In the genomic region with DNA sequence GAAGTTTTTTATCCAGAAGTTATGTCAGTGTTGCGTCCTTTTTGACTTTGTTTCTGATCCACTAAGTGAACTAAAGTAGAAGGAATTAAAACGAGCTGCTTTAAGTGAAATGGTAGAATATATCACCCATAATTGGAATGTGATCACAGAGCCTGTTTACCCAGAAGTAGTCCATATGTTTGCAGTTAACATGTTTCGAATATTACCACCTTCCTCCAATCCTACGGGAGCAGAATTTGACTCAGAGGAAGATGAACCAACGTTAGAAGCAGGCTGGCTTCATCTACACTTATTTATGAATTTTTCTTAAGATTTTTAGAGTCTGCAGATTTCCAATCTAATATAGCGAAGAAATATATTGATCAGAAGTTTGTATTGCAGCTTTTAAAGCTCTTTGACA, we compare ENCODE assay signal across 17 cellular contexts. TPM values are rescaled to one million over a fixed set of nuclear protein-coding genes. Genes with fewer than 3 reads are reported as not detected.
A peak's percentile ranks its signal among the peaks of the same experiment; 100 is the strongest.
DNase-seq lines count a peak whose midpoint lies in the region; ATAC-seq and TF ChIP-seq lines count a peak whose summit lies in the region.
"Had no signal": no experiment of that assay in that cellular context is flagged by ENCODE, and none has a peak within 500 bp of the region (broad histone marks: within the 10 kb centered on the region; RNA-seq: fewer than 3 reads in every experiment).

No MANE protein-coding gene starts in this region.

- ATAC-seq in activated B cell treated with CpG ODN at 0.5 μM for 24 hours (ENCODE audit: low read depth) (no peak), upper lobe of right lung (no peak)
- ATAC-seq: heart left ventricle had no signal

- DNase-seq in activated naive CD4-positive, alpha-beta T cell treated with Interleukin-2 at 50 U/mL for 16 hours = no peak
- no peak for DNase-seq in activated B cell treated with CpG ODN at 0.5 μM for 24 hours
- no peak for DNase-seq in upper lobe of right lung
- DNase-seq in AG08396 (ENCODE audit: low spot score) = no peak
- no peak for DNase-seq in cortex of kidney (lab: John Stamatoyannopoulos, UW)
- no peak for DNase-seq in NCI-H345 treated with DMSO at 0.1 percent for 48 hours (lab: John Stamatoyannopoulos, UW; ENCODE audit: unreplicated experiment)
- DNase-seq: 8988T; activated CD4-positive, alpha-beta T cell treated with anti-CD3 and anti-CD28 coated beads, Interleukin-2, amount 50 U/mL, for 48 hours; GF-D8; NCI-H146; NCI-H510A treated with DMSO at 0.1 percent for 48 hours had no signal

- peaks cover 1% of the 10 kb centered on the region for H3K4me1 ChIP-seq in iPS-15b (ENCODE audit: control insufficient read depth, insufficient read depth, low read length)
- no peaks in the 10 kb centered on the region for H3K4me1 ChIP-seq in upper lobe of right lung
- H3K4me1 ChIP-seq: SJSA1, tibial artery had no signal

- no peaks in the 10 kb centered on the region for H3K9me3 Mint-ChIP-seq in activated naive CD4-positive, alpha-beta T cell treated with anti-CD3 and anti-CD28 coated beads, Interleukin-2, amount 50 U/mL, for 24 hours
- no peaks in the 10 kb centered on the region for H3K9me3 Mint-ChIP-seq in activated B cell treated with CpG ODN at 0.5 μM for 24 hours

- H3K9me3 ChIP-seq in iPS-15b (ENCODE audit: control insufficient read depth, insufficient read depth, low read length) (no peaks in the 10 kb centered on the region), upper lobe of right lung (no peaks in the 10 kb centered on the region)
- H3K9me3 ChIP-seq: heart left ventricle, SJSA1, tibial artery had no signal

- peaks cover 15% of the 10 kb centered on the region for H3K4me1 Mint-ChIP-seq in activated naive CD4-positive, alpha-beta T cell treated with anti-CD3 and anti-CD28 coated beads, Interleukin-2, amount 50 U/mL, for 24 hours
- H3K4me1 Mint-ChIP-seq in activated B cell treated with CpG ODN at 0.5 μM for 24 hours = peaks cover 27% of the 10 kb centered on the region

- H3K36me3 ChIP-seq in iPS-15b (ENCODE audit: control insufficient read depth, insufficient read depth, low read length) (no peaks in the 10 kb centered on the region), upper lobe of right lung (peaks cover 5% of the 10 kb centered on the region)
- H3K36me3 ChIP-seq: SJSA1 had no signal

- H3K27ac ChIP-seq in upper lobe of right lung = no peak overlapping the region
- H3K27ac ChIP-seq: SJSA1, tibial artery had no signal

- intact Hi-C loops in activated B cell treated with CpG ODN at 0.5 μM for 24 hours (cut with micrococcal nuclease) (no loop called here), upper lobe of right lung (cut with DNase I) (no loop called here)

- H3K9ac ChIP-seq in iPS-15b (ENCODE audit: low read depth, low read length) = peak overlapping the region; percentile 14

- H3K36me3 Mint-ChIP-seq in activated naive CD4-positive, alpha-beta T cell treated with anti-CD3 and anti-CD28 coated beads, Interleukin-2, amount 50 U/mL, for 24 hours = no peaks in the 10 kb centered on the region
- H3K36me3 Mint-ChIP-seq in activated B cell treated with CpG ODN at 0.5 μM for 24 hours (ENCODE audit: low read depth) = peaks cover 15% of the 10 kb centered on the region

- H3K27ac Mint-ChIP-seq in activated naive CD4-positive, alpha-beta T cell treated with anti-CD3 and anti-CD28 coated beads, Interleukin-2, amount 50 U/mL, for 24 hours = no peak overlapping the region
- peak overlapping the region; percentile 73 for H3K27ac Mint-ChIP-seq in activated B cell treated with CpG ODN at 0.5 μM for 24 hours

- H3K27me3 Mint-ChIP-seq in activated naive CD4-positive, alpha-beta T cell treated with anti-CD3 and anti-CD28 coated beads, Interleukin-2, amount 50 U/mL, for 24 hours = no peaks in the 10 kb centered on the region
- H3K27me3 Mint-ChIP-seq in activated B cell treated with CpG ODN at 0.5 μM for 24 hours = no peaks in the 10 kb centered on the region

- H3K4me3 ChIP-seq in iPS-15b (ENCODE audit: low read depth, low read length) (no peak overlapping the region), upper lobe of right lung (peak overlapping the region; percentile 5)
- H3K4me3 ChIP-seq: SJSA1, skin epidermis had no signal

- POLR2A ChIA-PET in activated B cell treated with CpG ODN at 0.5 μM for 24 hours (lab: Charles Lee) = no interaction called here

- no peaks in the 10 kb centered on the region for H3K27me3 ChIP-seq in iPS-15b (ENCODE audit: control insufficient read depth, insufficient read depth, low read length)
- no peaks in the 10 kb centered on the region for H3K27me3 ChIP-seq in upper lobe of right lung
- H3K27me3 ChIP-seq: heart left ventricle, SJSA1, tibial artery had no signal

- peak overlapping the region; percentile 16 for H3K4me3 Mint-ChIP-seq in activated naive CD4-positive, alpha-beta T cell treated with anti-CD3 and anti-CD28 coated beads, Interleukin-2, amount 50 U/mL, for 24 hours
- H3K4me3 Mint-ChIP-seq in activated B cell treated with CpG ODN at 0.5 μM for 24 hours = peak overlapping the region; percentile 66

- CTCF ChIA-PET in activated B cell treated with CpG ODN at 0.5 μM for 24 hours (lab: Charles Lee) = interaction anchor here (0.9 kb wide), 1 partner anchor 74 kb away, joined by 3 read pairs; no protein-coding TSS in a partner anchor

- TF ChIP-seq CTCF in activated B cell treated with CpG ODN at 0.5 μM for 24 hours (IDR thresholded peaks at IDR 0.05) = no peak
- TF ChIP-seq CTCF in upper lobe of right lung (IDR thresholded peaks at IDR 0.05) = no peak

RNA-seq across cellular contexts. Expression of a gene that starts 36.1 kb away (rescaled TPM):
- total RNA-seq in activated B cell treated with CpG ODN at 0.5 μM for 24 hours (98.7 and 105 TPM in 2 replicates), upper lobe of right lung (71.4 TPM)

RNA-seq across cellular contexts. Expression of a gene that starts 36.8 kb away (rescaled TPM):
- total RNA-seq in activated B cell treated with CpG ODN at 0.5 μM for 24 hours = 6.4 and 7.5 TPM in 2 replicates
- total RNA-seq in upper lobe of right lung = 6.8 TPM

RNA-seq across cellular contexts. Expression of a gene that starts 57.6 kb away (rescaled TPM):
- total RNA-seq in activated B cell treated with CpG ODN at 0.5 μM for 24 hours = 22.8 and 25.8 TPM in 2 replicates
- 11.2 TPM for total RNA-seq in upper lobe of right lung
